14 cellular contexts compared by ENCODE assay signal in the genomic region with DNA sequence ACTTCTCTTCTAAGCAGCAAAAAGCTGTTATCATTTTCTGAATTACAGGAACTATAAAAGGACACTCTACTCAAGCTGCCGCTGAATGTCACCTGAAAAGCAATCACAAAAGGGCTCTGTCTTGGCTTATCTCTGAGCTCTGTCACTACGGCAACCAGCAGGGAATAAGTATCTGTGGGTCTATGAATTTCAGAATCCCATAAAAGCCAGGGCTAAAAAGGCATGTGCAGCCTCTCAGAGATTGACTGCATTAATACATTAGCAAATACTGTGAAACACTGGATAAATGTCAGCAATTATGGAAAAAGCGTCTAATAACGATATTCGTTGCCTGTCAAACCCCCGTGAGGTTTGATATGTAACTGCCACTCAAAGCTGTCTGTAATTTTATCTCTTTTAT.
DNase-seq lines count a peak whose midpoint lies in the region; ATAC-seq, FAIRE-seq and TF ChIP-seq lines count a peak whose summit lies in the region.
"Had no signal": no experiment of that assay in that cellular context is flagged by ENCODE, and none has a peak within 500 bp of the region (broad histone marks: within the 10 kb centered on the region; RNA-seq: fewer than 3 reads in every experiment).

No MANE protein-coding gene starts in this region.

- H3K4me1 Mint-ChIP-seq in stimulated activated naive CD8-positive, alpha-beta T cell treated with anti-CD3 and anti-CD28 coated beads, Interleukin-15, amount 100 ng/mL, for 72 hours, result no peaks in the 10 kb centered on the region

- FAIRE-seq in D721Med (lab: Jason Lieb, UNC) (peak; percentile 66), islet of Langerhans (lab: Jason Lieb, UNC) (peak; percentile 88)

- no peak for ATAC-seq in stimulated activated naive CD8-positive, alpha-beta T cell treated with anti-CD3 and anti-CD28 coated beads, Interleukin-15, amount 100 ng/mL, for 72 hours
- no peak for ATAC-seq in GM18867 (IDR thresholded peaks at IDR 0.05; ENCODE audit: unreplicated experiment)
- ATAC-seq: foreskin keratinocyte had no signal

- no peak for DNase-seq in D721Med (ENCODE audit: insufficient read length, low spot score)
- peak; percentile 69 for DNase-seq in NCI-H1417 treated with DMSO at 0.1 percent for 48 hours (lab: John Stamatoyannopoulos, UW)
- DNase-seq in NCI-H345 treated with DMSO at 0.1 percent for 48 hours (lab: John Stamatoyannopoulos, UW; ENCODE audit: unreplicated experiment), result peak; percentile 61
- DNase-seq in DMS114 treated with DMSO at 0.1 percent for 48 hours (lab: John Stamatoyannopoulos, UW; ENCODE audit: unreplicated experiment), result no peak
- no peak for DNase-seq in stimulated activated naive CD8-positive, alpha-beta T cell treated with anti-CD3 and anti-CD28 coated beads, Interleukin-15, amount 100 ng/mL, for 72 hours
- DNase-seq in T-helper 9 cell, result no peak
- DNase-seq: activated gamma-delta T cell; effector memory CD4-positive, alpha-beta T cell; foreskin keratinocyte; NCI-H510A; SHP77; uterus had no signal

- no peak overlapping the region for H3K27ac Mint-ChIP-seq in stimulated activated naive CD8-positive, alpha-beta T cell treated with anti-CD3 and anti-CD28 coated beads, Interleukin-15, amount 100 ng/mL, for 72 hours

- no peak overlapping the region for H3K4me3 Mint-ChIP-seq in stimulated activated naive CD8-positive, alpha-beta T cell treated with anti-CD3 and anti-CD28 coated beads, Interleukin-15, amount 100 ng/mL, for 72 hours

- no peak for TF ChIP-seq CTCF in D721Med (IDR thresholded peaks at IDR 0.05; ENCODE audit: insufficient read depth, missing control alignments)

- H3K27me3 Mint-ChIP-seq in stimulated activated naive CD8-positive, alpha-beta T cell treated with anti-CD3 and anti-CD28 coated beads, Interleukin-15, amount 100 ng/mL, for 72 hours, result no peaks in the 10 kb centered on the region

- no peaks in the 10 kb centered on the region for H3K9me3 Mint-ChIP-seq in stimulated activated naive CD8-positive, alpha-beta T cell treated with anti-CD3 and anti-CD28 coated beads, Interleukin-15, amount 100 ng/mL, for 72 hours

Comparison
In these comparisons a context has a peak if more than half of its experiments do, and no peak if none do; other contexts are left out.
1. DNase-seq: peak in NCI-H1417 treated with DMSO at 0.1 percent for 48 hours (single experiment) and NCI-H345 treated with DMSO at 0.1 percent for 48 hours (single experiment); none in D721Med (single experiment), DMS114 treated with DMSO at 0.1 percent for 48 hours (single experiment), stimulated activated naive CD8-positive, alpha-beta T cell treated with anti-CD3 and anti-CD28 coated beads, Interleukin-15, amount 100 ng/mL, for 72 hours (0 of 2) and T-helper 9 cell (single experiment).